13 cellular contexts compared by ENCODE assay signal in genomic region chr15:99426431-99427105, GRCh38.
A peak's percentile ranks its signal among the peaks of the same experiment; 100 is the strongest.
DNase-seq lines count a peak whose midpoint lies in the region; ATAC-seq and TF ChIP-seq lines count a peak whose summit lies in the region.
"Had no signal": no experiment of that assay in that cellular context is flagged by ENCODE, and none has a peak within 500 bp of the region (broad histone marks: within the 10 kb centered on the region; RNA-seq: fewer than 3 reads in every experiment).

No MANE protein-coding gene starts in this region.

- no peaks in the 10 kb centered on the region for H3K9me3 ChIP-seq in IMR-90 (ENCODE audit: control insufficient read depth, insufficient read depth, low read length)
- H3K9me3 ChIP-seq in right atrium auricular region: no peaks in the 10 kb centered on the region
- H3K9me3 ChIP-seq in gastrocnemius medialis: no peaks in the 10 kb centered on the region
- H3K9me3 ChIP-seq in H9 (ENCODE audit: control insufficient read depth, low read depth, low read length): no peaks in the 10 kb centered on the region

- no peak overlapping the region for H2BK12ac ChIP-seq in H9 (ENCODE audit: insufficient read length, low read depth, low read length)

- H2AFZ ChIP-seq in IMR-90 (replicated peaks; ENCODE audit: low read length, poor library complexity): peak overlapping the region; percentile 72
- no peak overlapping the region for H2AFZ ChIP-seq in H9 (ENCODE audit: low read length)

- H2BK120ac ChIP-seq in IMR-90 (ENCODE audit: low read depth, low read length) (peak overlapping the region; percentile 98; the same call in 1 of the 2 replicates), H9 (ENCODE audit: low read depth, low read length, poor library complexity, severe bottlenecking) (no peak overlapping the region)

- H3K4me2 ChIP-seq in IMR-90 (ENCODE audit: low read depth, low read length): no peak overlapping the region
- H3K4me2 ChIP-seq in H9 (ENCODE audit: insufficient read depth, insufficient read length, low read length): no peak overlapping the region

- CTCF ChIA-PET in IMR-90 (lab: Yijun Ruan, JAX): no interaction called here

- H2BK20ac ChIP-seq in IMR-90 (ENCODE audit: low read depth, low read length) (peak overlapping the region; percentile 60; the same call in 1 of the 2 replicates), H9 (ENCODE audit: low read depth, low read length, poor library complexity, severe bottlenecking) (no peak overlapping the region)

- H4K91ac ChIP-seq in IMR-90 (ENCODE audit: insufficient read depth, low read depth, low read length): no peak overlapping the region
- H4K91ac ChIP-seq in H9 (ENCODE audit: insufficient read length, low read depth, low read length): no peak overlapping the region

- H2AK5ac ChIP-seq in IMR-90 (ENCODE audit: low read depth, low read length): peak overlapping the region; percentile 94; the same call in 1 of the 2 replicates
- H2AK5ac ChIP-seq in H9 (ENCODE audit: insufficient read length, low read length): no peak overlapping the region

- peak overlapping the region; percentile 96; the same call in 1 of the 2 replicates for H3K4ac ChIP-seq in IMR-90 (ENCODE audit: low read depth, low read length)
- no peak overlapping the region for H3K4ac ChIP-seq in H9 (ENCODE audit: low read depth, low read length)

- H3K4me1 Mint-ChIP-seq in T-helper 2 cell treated with Interferon-gamma antibody and Interleukin-4, amounts not matched to agents 5 μg/mL and 100 μg/mL, for 36 hours (ENCODE audit: low read depth): peaks cover 33% of the 10 kb centered on the region
- H3K4me1 Mint-ChIP-seq in H9: peaks cover 2 to 5% of the 10 kb centered on the region in 2 experiments; a peak in 3 of 4 replicates

- H2BK5ac ChIP-seq in IMR-90 (ENCODE audit: low read depth, low read length, poor library complexity, severe bottlenecking) (no peak overlapping the region), H9 (ENCODE audit: insufficient read length, low read length) (no peak overlapping the region)

- no peaks in the 10 kb centered on the region for H3K79me2 ChIP-seq in H9 (ENCODE audit: insufficient read depth, low read length)

- TF ChIP-seq CTCF in IMR-90 (conservative IDR thresholded peaks at IDR 0.05; ENCODE audit: low read depth, low read length) (no peak), right atrium auricular region (IDR thresholded peaks at IDR 0.05) (no peak), gastrocnemius medialis (IDR thresholded peaks at IDR 0.05 in 4 of 5, conservative IDR thresholded peaks at IDR 0.05 in 1 of 5) (no peak), H9 (conservative IDR thresholded peaks at IDR 0.05) (no peak)

- BruUV-seq in IMR-90 (replicated peaks; lab: Mats Ljungman, UMichigan): no TSS peak

- H3K56ac ChIP-seq in IMR-90 (ENCODE audit: extremely low read depth, insufficient read depth, low read length) (no peak overlapping the region), H9 (ENCODE audit: insufficient read length, low read depth, low read length) (no peak overlapping the region)

- H2AK9ac ChIP-seq in IMR-90 (replicated peaks; ENCODE audit: low read depth, low read length, poor library complexity): peak overlapping the region; percentile 88

- intact Hi-C loops in IMR-90 (cut with micrococcal nuclease): no loop called here
- intact Hi-C loops in gastrocnemius medialis (cut with DNase I; ENCODE audit: low total_unique reads): no loop called here

- H2BK15ac ChIP-seq in IMR-90 (ENCODE audit: low read depth, low read length): peak overlapping the region; percentile 27; the same call in 1 of the 3 replicates
- no peak overlapping the region for H2BK15ac ChIP-seq in H9 (ENCODE audit: low read depth, low read length)

- H3K27ac ChIP-seq in IMR-90 (ENCODE audit: insufficient read depth, low read length) (no peak overlapping the region), right atrium auricular region (peak overlapping the region; percentile 76 to 84), gastrocnemius medialis (peak overlapping the region; percentile 72 to 82 (median 76)), H9 (ENCODE audit: insufficient read length, low read depth, low read length) (no peak overlapping the region)

- in situ Hi-C loops in IMR-90 (cut with MboI; ENCODE audit: low sequenced_read_pairs): no loop called here
- in situ Hi-C loops in gastrocnemius medialis (cut with MboI; ENCODE audit: low sequenced_read_pairs in 4 of 4): no loop called here

- peaks cover 5% of the 10 kb centered on the region for H3K9me3 Mint-ChIP-seq in T-helper 2 cell treated with Interferon-gamma antibody and Interleukin-4, amounts not matched to agents 5 μg/mL and 100 μg/mL, for 36 hours
- peaks cover 0 to 3% of the 10 kb centered on the region in 2 experiments; a peak in 1 of 5 replicates for H3K9me3 Mint-ChIP-seq in H9

- H3K36me3 Mint-ChIP-seq in T-helper 2 cell treated with Interferon-gamma antibody and Interleukin-4, amounts not matched to agents 5 μg/mL and 100 μg/mL, for 36 hours (ENCODE audit: low read depth): peaks cover 4% of the 10 kb centered on the region
- no peaks in the 10 kb centered on the region for H3K36me3 Mint-ChIP-seq in H9 (ENCODE audit: insufficient read depth in 1 of 3, low read depth in 3 of 3)

- POLR2A ChIA-PET in IMR-90 (lab: Charles Lee; ENCODE audit: unreplicated experiment): no interaction called here

- peaks cover 11% of the 10 kb centered on the region for H3K4me1 ChIP-seq in IMR-90 (ENCODE audit: control insufficient read depth, insufficient read depth, low read length)
- H3K4me1 ChIP-seq in right atrium auricular region: peaks cover 0 to 39% of the 10 kb centered on the region in 2 donors
- peaks cover 12 to 15% of the 10 kb centered on the region in 2 donors for H3K4me1 ChIP-seq in gastrocnemius medialis
- no peaks in the 10 kb centered on the region for H3K4me1 ChIP-seq in H9 (ENCODE audit: insufficient read depth, low read length)

- H4K8ac ChIP-seq in IMR-90 (ENCODE audit: low read depth in 2 of 2, low read length in 2 of 2) (no peak overlapping the region), H9 (replicated peaks; ENCODE audit: insufficient read length, low read depth, low read length) (no peak overlapping the region)

- WGBS in IMR-90 (ENCODE audit: extremely low coverage in 2 of 2, insufficient read length in 1 of 2), 2 experiments: 91% methylated on average over 16 of the region's 26 CpGs; no CpG with 5 or more reads in 1 of the 2 experiments
- WGBS in H9 (ENCODE audit: extremely low coverage, insufficient read length, low lambda C conversion rate): no CpG with 5 or more reads among the region's 26 CpGs

- no peak overlapping the region for H3K4me3 ChIP-seq in IMR-90 (ENCODE audit: insufficient read depth, low read depth, low read length)
- H3K4me3 ChIP-seq in right atrium auricular region: no peak overlapping the region
- H3K4me3 ChIP-seq in gastrocnemius medialis: no peak overlapping the region
- H3K4me3 ChIP-seq: dorsolateral prefrontal cortex had no signal

- H3K9ac ChIP-seq in IMR-90 (ENCODE audit: low read depth, low read length): no peak overlapping the region
- H3K9ac ChIP-seq in H9 (ENCODE audit: extremely low read depth, insufficient read length, low read length): no peak overlapping the region

- dilution Hi-C loops in IMR-90 (cut with HindIII; ENCODE audit: low sequenced_read_pairs, unreplicated experiment): no loop called here

- H3K4me3 Mint-ChIP-seq in T-helper 2 cell treated with Interferon-gamma antibody and Interleukin-4, amounts not matched to agents 5 μg/mL and 100 μg/mL, for 36 hours: peak overlapping the region; percentile 18
- H3K4me3 Mint-ChIP-seq in H9: no peak overlapping the region

- H3K27me3 ChIP-seq in IMR-90 (ENCODE audit: control insufficient read depth, insufficient read depth, low read length): no peaks in the 10 kb centered on the region
- H3K27me3 ChIP-seq in right atrium auricular region: no peaks in the 10 kb centered on the region
- H3K27me3 ChIP-seq in gastrocnemius medialis: no peaks in the 10 kb centered on the region
- H3K27me3 ChIP-seq in H9 (ENCODE audit: insufficient read depth, low read length): no peaks in the 10 kb centered on the region
- H3K27me3 ChIP-seq: dorsolateral prefrontal cortex had no signal

- H3K9me1 ChIP-seq in IMR-90 (ENCODE audit: insufficient read depth, low read length): peaks cover 19% of the 10 kb centered on the region

- H3K23me2 ChIP-seq in H9 (ENCODE audit: insufficient read length, low read depth, low read length, poor library complexity, severe bottlenecking): no peaks in the 10 kb centered on the region

- DNase-seq in T-helper 2 cell treated with Interferon-gamma antibody and Interleukin-4, amounts not matched to agents 5 μg/mL and 100 μg/mL, for 36 hours (ENCODE audit: low spot score): no peak
- DNase-seq in T-helper 2 cell (no peak), IMR-90 (no peak), right atrium auricular region (ENCODE audit: low spot score) (no peak), gastrocnemius medialis (no peak), H9 (no peak), NCI-H2029 treated with DMSO at 0.1 percent for 48 hours (lab: John Stamatoyannopoulos, UW) (no peak)
- DNase-seq: activated CD4-positive, alpha-beta T cell treated with anti-CD3 and anti-CD28 coated beads for 4 hours; amniotic stem cell; COR-L47; substantia nigra had no signal

- H3T11ph ChIP-seq in H9 (ENCODE audit: low read length): no peak overlapping the region

- TF ChIP-seq POLR2A in IMR-90 (IDR thresholded peaks at IDR 0.05; ENCODE audit: low read depth, low read length) (no peak), gastrocnemius medialis (IDR thresholded peaks at IDR 0.05) (no peak)

- H4K5ac ChIP-seq in IMR-90 (ENCODE audit: low read depth, low read length): no peak overlapping the region
- H4K5ac ChIP-seq in H9 (ENCODE audit: insufficient read length, low read depth, low read length): no peak overlapping the region

- H3K36me3 ChIP-seq in IMR-90 (ENCODE audit: control insufficient read depth, insufficient read depth, low read length): no peaks in the 10 kb centered on the region
- H3K36me3 ChIP-seq in right atrium auricular region: no peaks in the 10 kb centered on the region
- H3K36me3 ChIP-seq in gastrocnemius medialis: no peaks in the 10 kb centered on the region

- TF ChIP-seq RAD21 in IMR-90 (IDR thresholded peaks at IDR 0.05; ENCODE audit: low read length): no peak

- no peaks in the 10 kb centered on the region for H4K20me1 ChIP-seq in IMR-90 (ENCODE audit: insufficient read depth, low read length)
- H4K20me1 ChIP-seq in H9 (ENCODE audit: control insufficient read depth, insufficient read depth, insufficient read length): peaks cover 4% of the 10 kb centered on the region

- H3K14ac ChIP-seq in IMR-90 (replicated peaks; ENCODE audit: low read depth, low read length) (no peak overlapping the region; the same call in 1 of the 2 replicates), H9 (ENCODE audit: insufficient read depth, low read length) (no peak overlapping the region)

- H3K18ac ChIP-seq in IMR-90 (ENCODE audit: low read depth, low read length) (no peak overlapping the region), H9 (ENCODE audit: insufficient read length, low read depth, low read length) (no peak overlapping the region)

- no peak overlapping the region; the same call in 1 of the 2 replicates for H3K23ac ChIP-seq in IMR-90 (ENCODE audit: low read depth, low read length)
- no peak overlapping the region for H3K23ac ChIP-seq in H9 (ENCODE audit: insufficient read length, low read depth, low read length)

- no peaks in the 10 kb centered on the region for H3K79me1 ChIP-seq in IMR-90 (ENCODE audit: low read depth in 1 of 2, low read length in 2 of 2)
- H3K79me1 ChIP-seq in H9 (ENCODE audit: insufficient read depth, low read depth, low read length, poor library complexity, severe bottlenecking): no peaks in the 10 kb centered on the region

- no peaks in the 10 kb centered on the region for H3K27me3 Mint-ChIP-seq in T-helper 2 cell treated with Interferon-gamma antibody and Interleukin-4, amounts not matched to agents 5 μg/mL and 100 μg/mL, for 36 hours (ENCODE audit: low read depth)
- H3K27me3 Mint-ChIP-seq in H9 (ENCODE audit: low read depth): no peaks in the 10 kb centered on the region

- ATAC-seq in IMR-90 (ENCODE audit: low read depth) (no peak), gastrocnemius medialis (no peak), HG03108 (IDR thresholded peaks at IDR 0.05; ENCODE audit: unreplicated experiment) (no peak)

- H3K27ac Mint-ChIP-seq in T-helper 2 cell treated with Interferon-gamma antibody and Interleukin-4, amounts not matched to agents 5 μg/mL and 100 μg/mL, for 36 hours: peak overlapping the region; percentile 3
- no peak overlapping the region for H3K27ac Mint-ChIP-seq in H9

Comparison
In these comparisons a context has a peak if more than half of its experiments do, and no peak if none do; other contexts are left out.
1. H3K27ac ChIP-seq: peak in right atrium auricular region (2 of 2) and gastrocnemius medialis (4 of 4); none in IMR-90 (single experiment) and H9 (single experiment).